1 cellular context compared by ENCODE assay signal in genomic region chr5:135147294-135148090, GRCh38.
TF ChIP-seq lines count a peak whose summit lies in the region.

No MANE protein-coding gene starts in this region.

TF ChIP-seq in A549, 52 proteins besides CTCF, POLR2A, EP300 and RAD21 (continued from another document):
- TF ChIP-seq ZFP36 (IDR thresholded peaks at IDR 0.05; ENCODE audit: borderline replicate concordance, partially characterized antibody) (peak; percentile 18), FOSL2 (IDR thresholded peaks at IDR 0.05) (no peak), FOSL2 (CRISPR knock-in tag; IDR thresholded peaks at IDR 0.05) (no peak), SREBF2 (IDR thresholded peaks at IDR 0.05) (no peak), FOXS1 (CRISPR knock-in tag; IDR thresholded peaks at IDR 0.05) (no peak)
